8 cellular contexts compared by ENCODE assay signal in the genomic region with DNA sequence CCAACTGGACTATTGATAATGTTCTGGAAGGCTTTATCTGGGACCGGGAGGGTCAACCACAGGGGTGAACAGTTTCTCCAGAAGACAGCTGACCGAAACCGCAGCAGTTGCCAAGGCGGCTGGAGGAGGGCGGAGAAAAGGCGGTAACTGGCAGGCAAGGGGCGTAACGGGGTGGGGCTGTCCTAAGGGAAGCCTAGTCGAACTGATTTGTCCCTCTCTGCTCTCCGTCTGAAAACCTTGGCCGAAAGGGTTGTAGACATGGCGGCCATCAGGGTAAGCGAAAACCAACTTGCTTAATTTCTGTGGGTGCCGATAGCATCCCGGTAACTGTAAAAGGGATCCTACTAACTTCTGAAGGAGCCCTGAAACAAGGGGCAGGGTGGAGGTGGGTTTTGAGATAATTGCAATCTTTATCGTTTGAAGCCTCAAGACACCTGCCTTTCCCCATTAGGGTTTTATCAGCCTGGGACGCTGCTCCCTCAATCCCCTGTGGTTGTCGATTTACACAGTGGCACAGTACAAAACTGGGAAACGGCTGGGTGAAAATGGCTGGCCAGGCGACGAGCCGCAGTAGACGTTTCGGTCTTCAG. TPM values are rescaled to one million over a fixed set of nuclear protein-coding genes. Genes with fewer than 3 reads are reported as not detected.
A peak's percentile ranks its signal among the peaks of the same experiment; 100 is the strongest.
DNase-seq lines count a peak whose midpoint lies in the region; ATAC-seq and TF ChIP-seq lines count a peak whose summit lies in the region.

Gene APOOL (plus strand): TSS at position 223 of the 590 bp plus-strand sequence. CDS start 36 bp downstream, at position 259.

- H3K4me1 ChIP-seq in ACC112 (ENCODE audit: control insufficient read depth, insufficient read depth, low read length, unreplicated experiment) (no peaks in the 10 kb centered on the region), spleen (peaks cover 0 to 9% (median 4%) of the 10 kb centered on the region in 6 donors)

- H3K9me3 ChIP-seq in spleen = no peaks in the 10 kb centered on the region

- no peaks in the 10 kb centered on the region for H3K27me3 ChIP-seq in ACC112 (ENCODE audit: insufficient read depth, low read length)
- H3K27me3 ChIP-seq in spleen (replicated peaks in 1 of 7) = no peaks in the 10 kb centered on the region

- peaks cover 26% of the 10 kb centered on the region for H3K79me2 ChIP-seq in ACC112 (ENCODE audit: control insufficient read depth, insufficient read depth, low read length, unreplicated experiment)

- H3K27ac ChIP-seq in ACC112 (ENCODE audit: low read depth, low read length) (peak within 1 kb of the TSS; percentile 61; the same call in 1 of the 2 replicates), spleen (peak within 1 kb of the TSS in 5 of 8 donors; percentile 48 to 73 (median 67))

- H3K4me3 ChIP-seq in ACC112 (ENCODE audit: low read depth, low read length) = peak within 1 kb of the TSS; percentile 95
- peak within 1 kb of the TSS; percentile 75 for H3K4me3 ChIP-seq in WI38 (ENCODE audit: low read depth, low read length)
- peak within 1 kb of the TSS; percentile 69 to 72 for H3K4me3 ChIP-seq in cardiac fibroblast (replicated peaks in 1 of 2; ENCODE audit: low read depth in 2 of 2, low read length in 2 of 2)
- peak within 1 kb of the TSS; percentile 46 to 78 (median 54) for H3K4me3 ChIP-seq in spleen

- H3K36me3 ChIP-seq in ACC112 (ENCODE audit: insufficient read depth, low read length) (no peaks in the 10 kb centered on the region), spleen (no peaks in the 10 kb centered on the region)

- peak; percentile 89 for ATAC-seq in GM18870 (IDR thresholded peaks at IDR 0.05; ENCODE audit: unreplicated experiment)
- peak; percentile 96 for ATAC-seq in HG03108 (IDR thresholded peaks at IDR 0.05; ENCODE audit: unreplicated experiment)

- 0 to 49% (median 0%) methylated on average over 23 to 24 of the region's 24 CpGs for WGBS in spleen, 5 donors

- TF ChIP-seq CTCF in WI38 (IDR thresholded peaks at IDR 0.05; ENCODE audit: low read depth, low read length) (no peak), cardiac fibroblast (IDR thresholded peaks at IDR 0.05; ENCODE audit: low read depth, low read length) (no peak), spleen (IDR thresholded peaks at IDR 0.05 in 8 of 11, conservative IDR thresholded peaks at IDR 0.05 in 3 of 11) (no peak)

- H2AFZ ChIP-seq in ACC112 (ENCODE audit: low read length, unreplicated experiment) = peak within 1 kb of the TSS; percentile 81

- TF ChIP-seq POLR2A in spleen (IDR thresholded peaks at IDR 0.05) = no peak

- intact Hi-C loops in spleen (cut with DNase I; ENCODE audit: low total_unique reads) = no loop called here

- DNase-seq in NCI-H2196 treated with DMSO at 0.1 percent for 48 hours (lab: John Stamatoyannopoulos, UW; ENCODE audit: unreplicated experiment) (peak; percentile 79), cardiac fibroblast (ENCODE audit: low read depth in 2 of 2) (peak; percentile 88 to 92), inferior parietal cortex (ENCODE audit: extremely low spot score) (peak; percentile 75), spleen (peak; percentile 92)

RNA-seq across cellular contexts. Expression of gene APOOL, which starts in this region (rescaled TPM):
- 10 to 100 TPM in 4 of 7 donors, 1 to 10 TPM in 3; 8.2 to 14.4 (median 13.2) TPM for total RNA-seq in spleen
- 1 to 10 TPM; 1.5 to 3.1 (median 1.6) TPM for polyA plus RNA-seq in spleen

Comparison
In these comparisons a context has a peak if more than half of its experiments do, and no peak if none do; other contexts are left out.
1. Peak in every context shown above with its lines: DNase-seq, ATAC-seq, H3K4me3 ChIP-seq and H3K27ac ChIP-seq.